ENCODE assay signal across 21 cellular contexts in genomic region chr17:6510321-6511023, GRCh38. TPM values are rescaled to one million over a fixed set of nuclear protein-coding genes. Genes with fewer than 3 reads are reported as not detected.
DNase-seq lines count a peak whose midpoint lies in the region; ATAC-seq and TF ChIP-seq lines count a peak whose summit lies in the region.
"Had no signal": no experiment of that assay in that cellular context is flagged by ENCODE, and none has a peak within 500 bp of the region (broad histone marks: within the 10 kb centered on the region; RNA-seq: fewer than 3 reads in every experiment).

No MANE protein-coding gene starts in this region.

- no peak overlapping the region for H4K8ac ChIP-seq in neuronal stem cell (ENCODE audit: low read depth, low read length)

- H2AFZ ChIP-seq in neuronal stem cell (ENCODE audit: low read length), result peak overlapping the region; percentile 39
- no peak overlapping the region for H2AFZ ChIP-seq in MM.1S (ENCODE audit: low read length)
- H2AFZ ChIP-seq: hepatocyte had no signal

- H3K36me3 Mint-ChIP-seq in Calu3 (ENCODE audit: insufficient read depth, unreplicated experiment), result peaks cover 7% of the 10 kb centered on the region
- H3K36me3 Mint-ChIP-seq in activated T-helper 1 cell treated with anti-CD3 and anti-CD28 coated beads, Interleukin-12 subunit alpha, Interleukin-12 subunit beta, Interleukin-2, Interleukin-4 antibody, amounts not matched to agents 30 ng/mL and 10 ng/mL and 1 ng/mL, durations not matched to agents 14 hours and 24 hours and 36 hours (ENCODE audit: low read depth), result no peaks in the 10 kb centered on the region
- H3K36me3 Mint-ChIP-seq: naive B cell; stimulated activated effector memory CD8-positive, alpha-beta T cell treated with anti-CD3 and anti-CD28 coated beads, Interleukin-12 subunit alpha, Interleukin-12 subunit beta, amount 100 ng/mL, for 72 hours had no signal

- no peaks in the 10 kb centered on the region for H3K27me3 Mint-ChIP-seq in Calu3 (ENCODE audit: unreplicated experiment)
- H3K27me3 Mint-ChIP-seq in activated T-helper 1 cell treated with anti-CD3 and anti-CD28 coated beads, Interleukin-12 subunit alpha, Interleukin-12 subunit beta, Interleukin-2, Interleukin-4 antibody, amounts not matched to agents 30 ng/mL and 10 ng/mL and 1 ng/mL, durations not matched to agents 14 hours and 24 hours and 36 hours (ENCODE audit: insufficient read depth), result peaks cover 14% of the 10 kb centered on the region

- peak overlapping the region; percentile 36 for H2BK12ac ChIP-seq in neuronal stem cell (ENCODE audit: low read length)

- no peaks in the 10 kb centered on the region for H4K20me1 ChIP-seq in MM.1S (ENCODE audit: insufficient read depth, low read length)

- peak overlapping the region; percentile 17 for H2BK15ac ChIP-seq in neuronal stem cell (ENCODE audit: low read length)

- TSS peak; percentile 58 for BruUV-seq in Calu3 (replicated peaks; lab: Mats Ljungman, UMichigan)

- H3K9me3 Mint-ChIP-seq in Calu3 (ENCODE audit: low read depth, unreplicated experiment), result no peaks in the 10 kb centered on the region
- H3K9me3 Mint-ChIP-seq in activated T-helper 1 cell treated with anti-CD3 and anti-CD28 coated beads, Interleukin-12 subunit alpha, Interleukin-12 subunit beta, Interleukin-2, Interleukin-4 antibody, amounts not matched to agents 30 ng/mL and 10 ng/mL and 1 ng/mL, durations not matched to agents 14 hours and 24 hours and 36 hours, result no peaks in the 10 kb centered on the region
- H3K9me3 Mint-ChIP-seq: naive B cell; stimulated activated effector memory CD8-positive, alpha-beta T cell treated with anti-CD3 and anti-CD28 coated beads, Interleukin-12 subunit alpha, Interleukin-12 subunit beta, amount 100 ng/mL, for 72 hours had no signal

- H3K79me2 ChIP-seq in MM.1S (ENCODE audit: low read length), result no peaks in the 10 kb centered on the region
- H3K79me2 ChIP-seq: hepatocyte had no signal

- H3K9ac ChIP-seq in neuronal stem cell (ENCODE audit: low read depth, low read length, poor library complexity) (peak overlapping the region; percentile 64), MM.1S (ENCODE audit: low read length) (no peak overlapping the region)

- no peak overlapping the region for H2BK5ac ChIP-seq in neuronal stem cell (ENCODE audit: low read length)

- WGBS in neuronal stem cell (ENCODE audit: extremely low coverage in 2 of 2, insufficient read length in 2 of 2, insufficient replicate concordance in 1 of 2), 2 donors, result no CpG with 5 or more reads among the region's 9 CpGs

- H3K27ac ChIP-seq in neuronal stem cell (replicated peaks; ENCODE audit: low read length), result no peak overlapping the region
- H3K27ac ChIP-seq in MM.1S (ENCODE audit: low read length), result no peak overlapping the region
- H3K27ac ChIP-seq: hepatocyte, ovary, suprapubic skin had no signal

- no peak overlapping the region for H2BK120ac ChIP-seq in neuronal stem cell (ENCODE audit: low read depth, low read length)

- H3K4me2 ChIP-seq in neuronal stem cell (ENCODE audit: insufficient read depth, low read length, poor library complexity, severe bottlenecking) (no peak overlapping the region), MM.1S (ENCODE audit: low read depth, low read length) (no peak overlapping the region)
- H3K4me2 ChIP-seq: hepatocyte had no signal

- no peak for TF ChIP-seq CTCF in Calu3 (IDR thresholded peaks at IDR 0.05; ENCODE audit: unreplicated experiment)
- no peak for TF ChIP-seq CTCF in MM.1S (IDR thresholded peaks at IDR 0.05; ENCODE audit: low read length)

- H3K36me3 ChIP-seq in neuronal stem cell (replicated peaks in 1 of 2; ENCODE audit: control insufficient read depth in 2 of 2, insufficient read depth in 2 of 2, low read length in 2 of 2) (no peaks in the 10 kb centered on the region), MM.1S (replicated peaks; ENCODE audit: insufficient read depth, low read length) (no peaks in the 10 kb centered on the region)
- H3K36me3 ChIP-seq: MG63, ovary, suprapubic skin had no signal

- no peak overlapping the region for H3K14ac ChIP-seq in neuronal stem cell (ENCODE audit: low read length)

- no peak overlapping the region for H3K4me3 Mint-ChIP-seq in Calu3 (ENCODE audit: low read depth, unreplicated experiment)
- no peak overlapping the region for H3K4me3 Mint-ChIP-seq in activated T-helper 1 cell treated with anti-CD3 and anti-CD28 coated beads, Interleukin-12 subunit alpha, Interleukin-12 subunit beta, Interleukin-2, Interleukin-4 antibody, amounts not matched to agents 30 ng/mL and 10 ng/mL and 1 ng/mL, durations not matched to agents 14 hours and 24 hours and 36 hours
- H3K4me3 Mint-ChIP-seq: naive B cell; stimulated activated effector memory CD8-positive, alpha-beta T cell treated with anti-CD3 and anti-CD28 coated beads, Interleukin-12 subunit alpha, Interleukin-12 subunit beta, amount 100 ng/mL, for 72 hours had no signal

- DNase-seq in Calu3 (peak; percentile 69), M059J (ENCODE audit: low read depth) (peak; percentile 68), dermis blood vessel endothelial cell (peak; percentile 44), neuronal stem cell (ENCODE audit: low spot score) (no peak), GM03348 (ENCODE audit: low spot score) (no peak), MM.1S (no peak)
- DNase-seq in activated T-helper 1 cell treated with anti-CD3 and anti-CD28 coated beads, Interleukin-12 subunit alpha, Interleukin-12 subunit beta, Interleukin-2, Interleukin-4 antibody, amounts not matched to agents 30 ng/mL and 10 ng/mL and 1 ng/mL, durations not matched to agents 14 hours and 24 hours and 36 hours (ENCODE audit: low spot score), result no peak
- DNase-seq: activated CD4-positive, alpha-beta T cell treated with anti-CD3 and anti-CD28 coated beads for 4 hours; cortex of kidney; GF-D8; MG63; naive B cell; NCI-H1436 treated with DMSO at 0.1 percent for 48 hours; NCI-H526 treated with DMSO at 0.1 percent for 48 hours; SHP77 had no signal

- H3K9me2 ChIP-seq in MM.1S (replicated peaks; ENCODE audit: insufficient read depth, low read length), result no peaks in the 10 kb centered on the region

- no peak overlapping the region for H3K4me3 ChIP-seq in neuronal stem cell (ENCODE audit: low read length in 2 of 2)
- no peak overlapping the region for H3K4me3 ChIP-seq in MM.1S (ENCODE audit: low read length)
- H3K4me3 ChIP-seq: hepatocyte, lung, MG63, ovary, suprapubic skin had no signal

- peaks cover 35% of the 10 kb centered on the region for H3K4me1 Mint-ChIP-seq in Calu3 (ENCODE audit: low read depth, unreplicated experiment)
- no peaks in the 10 kb centered on the region for H3K4me1 Mint-ChIP-seq in activated T-helper 1 cell treated with anti-CD3 and anti-CD28 coated beads, Interleukin-12 subunit alpha, Interleukin-12 subunit beta, Interleukin-2, Interleukin-4 antibody, amounts not matched to agents 30 ng/mL and 10 ng/mL and 1 ng/mL, durations not matched to agents 14 hours and 24 hours and 36 hours (ENCODE audit: low read depth)
- H3K4me1 Mint-ChIP-seq: naive B cell; stimulated activated effector memory CD8-positive, alpha-beta T cell treated with anti-CD3 and anti-CD28 coated beads, Interleukin-12 subunit alpha, Interleukin-12 subunit beta, amount 100 ng/mL, for 72 hours had no signal

- H3K9me3 ChIP-seq in neuronal stem cell (replicated peaks in 1 of 2; ENCODE audit: control insufficient read depth in 2 of 2, insufficient read depth in 1 of 2, low read depth in 1 of 2, low read length in 2 of 2), result no peaks in the 10 kb centered on the region
- H3K9me3 ChIP-seq in MM.1S (replicated peaks; ENCODE audit: insufficient read depth, low read length), result no peaks in the 10 kb centered on the region
- H3K9me3 ChIP-seq: MG63, ovary, suprapubic skin had no signal

- H3K18ac ChIP-seq in neuronal stem cell (ENCODE audit: low read length), result no peak overlapping the region

- H3K4me1 ChIP-seq in neuronal stem cell (ENCODE audit: control insufficient read depth in 2 of 2, insufficient read depth in 1 of 2, low read depth in 1 of 2, low read length in 2 of 2) (peaks cover 7 to 9% of the 10 kb centered on the region in 2 donors), MM.1S (ENCODE audit: low read length) (no peaks in the 10 kb centered on the region)

- no peak overlapping the region for H3K27ac Mint-ChIP-seq in Calu3 (ENCODE audit: unreplicated experiment)
- H3K27ac Mint-ChIP-seq in activated T-helper 1 cell treated with anti-CD3 and anti-CD28 coated beads, Interleukin-12 subunit alpha, Interleukin-12 subunit beta, Interleukin-2, Interleukin-4 antibody, amounts not matched to agents 30 ng/mL and 10 ng/mL and 1 ng/mL, durations not matched to agents 14 hours and 24 hours and 36 hours, result no peak overlapping the region
- H3K27ac Mint-ChIP-seq: naive B cell; stimulated activated effector memory CD8-positive, alpha-beta T cell treated with anti-CD3 and anti-CD28 coated beads, Interleukin-12 subunit alpha, Interleukin-12 subunit beta, amount 100 ng/mL, for 72 hours had no signal

- no peak for ATAC-seq in HG02938 (IDR thresholded peaks at IDR 0.05; ENCODE audit: unreplicated experiment)
- ATAC-seq: stimulated activated effector memory CD8-positive, alpha-beta T cell treated with anti-CD3 and anti-CD28 coated beads, Interleukin-12 subunit alpha, Interleukin-12 subunit beta, amount 100 ng/mL, for 72 hours had no signal

- no peak overlapping the region for H3K4ac ChIP-seq in neuronal stem cell (ENCODE audit: low read length)

- H3K79me1 ChIP-seq in neuronal stem cell (ENCODE audit: low read depth, low read length), result no peaks in the 10 kb centered on the region

- H2AK5ac ChIP-seq in neuronal stem cell (ENCODE audit: low read depth, low read length), result no peak overlapping the region

- intact Hi-C loops in Calu3 (cut with micrococcal nuclease; ENCODE audit: unreplicated experiment), result no loop called here
- intact Hi-C loops in activated T-helper 1 cell treated with anti-CD3 and anti-CD28 coated beads, Interleukin-12 subunit alpha, Interleukin-12 subunit beta, Interleukin-2, Interleukin-4 antibody, amounts not matched to agents 30 ng/mL and 10 ng/mL and 1 ng/mL, durations not matched to agents 14 hours and 24 hours and 36 hours (cut with micrococcal nuclease), result no loop called here

- no peak overlapping the region for H3K23ac ChIP-seq in neuronal stem cell (ENCODE audit: low read depth, low read length, poor library complexity)

- H3K27me3 ChIP-seq in neuronal stem cell (ENCODE audit: control insufficient read depth in 3 of 3, insufficient read depth in 3 of 3, low read depth in 1 of 3, low read length in 3 of 3) (no peaks in the 10 kb centered on the region), MM.1S (replicated peaks; ENCODE audit: insufficient read depth, low read length) (peaks cover 10% of the 10 kb centered on the region; the same call in 1 of the 2 replicates)
- H3K27me3 ChIP-seq: hepatocyte, MG63, ovary, suprapubic skin had no signal

- CTCF ChIA-PET in Calu3 (lab: Charles Lee), result interaction anchor here (0.7 to 0.9 kb wide), 2 partner anchors 37 to 90 kb away, joined by 3 to 6 read pairs; no protein-coding TSS in a partner anchor

- H3F3A ChIP-seq in MM.1S (ENCODE audit: insufficient read depth, low read length), result no peaks in the 10 kb centered on the region

- H4K91ac ChIP-seq in neuronal stem cell (ENCODE audit: low read depth, low read length, poor library complexity), result no peak overlapping the region

RNA-seq across cellular contexts. Expression of gene PITPNM3, which starts 45.9 kb away (rescaled TPM):
- total RNA-seq in Calu3 (2022) (10.3 and 10.7 TPM in 2 replicates), dermis blood vessel endothelial cell (0.23 and 0.34 TPM in 2 replicates)
- 0.39 and 0.89 TPM in 2 replicates for total RNA-seq in M059J (2014; rRNA removed; shearing (Covaris generic))
- 2.0 TPM for polyA plus RNA-seq in neuronal stem cell (2013, experiment 1 of 2)
- 2.0 TPM for polyA plus RNA-seq in neuronal stem cell (2013, experiment 2 of 2)
- total RNA-seq in activated T-helper 1 cell treated with anti-CD3 and anti-CD28 coated beads, Interleukin-12 subunit alpha, Interleukin-12 subunit beta, Interleukin-2, Interleukin-4 antibody, amounts not matched to agents 30 ng/mL and 10 ng/mL and 1 ng/mL, durations not matched to agents 14 hours and 24 hours and 36 hours, result 0.65 and 0.81 TPM in 2 replicates

Comparison
In these comparisons a context has a peak if more than half of its experiments do, and no peak if none do; other contexts are left out.
1. DNase-seq: peak in Calu3 (single experiment), M059J (single experiment) and dermis blood vessel endothelial cell (single experiment); none in neuronal stem cell (single experiment), activated T-helper 1 cell treated with anti-CD3 and anti-CD28 coated beads, Interleukin-12 subunit alpha, Interleukin-12 subunit beta, Interleukin-2, Interleukin-4 antibody, amounts not matched to agents 30 ng/mL and 10 ng/mL and 1 ng/mL, durations not matched to agents 14 hours and 24 hours and 36 hours (single experiment), GM03348 (single experiment) and MM.1S (single experiment).